9 cellular contexts compared by ENCODE assay signal in genomic region chr5:100479079-100479688, GRCh38. TPM values are rescaled to one million over a fixed set of nuclear protein-coding genes. Genes with fewer than 3 reads are reported as not detected.
DNase-seq lines count a peak whose midpoint lies in the region; ATAC-seq, FAIRE-seq and TF ChIP-seq lines count a peak whose summit lies in the region.
"Had no signal": no experiment of that assay in that cellular context is flagged by ENCODE, and none has a peak within 500 bp of the region (broad histone marks: within the 10 kb centered on the region; RNA-seq: fewer than 3 reads in every experiment).

No MANE protein-coding gene starts in this region.

- no peak for FAIRE-seq in endothelial cell of umbilical vein (lab: Jason Lieb, UNC)

- dilution Hi-C loops in endothelial cell of umbilical vein (cut with MboI; ENCODE audit: extremely low pct_ligation_motif_present, low sequenced_read_pairs): no loop called here

- no peak overlapping the region for H3K27ac ChIP-seq in endothelial cell of umbilical vein (ENCODE audit: insufficient read depth, low read depth, low read length)
- H3K27ac ChIP-seq: SJSA1 had no signal

- no peaks in the 10 kb centered on the region for H3K9me3 ChIP-seq in endothelial cell of umbilical vein (replicated peaks; ENCODE audit: control insufficient read depth, insufficient read depth, low read length)
- H3K9me3 ChIP-seq: SJSA1 had no signal

- H3K4me1 ChIP-seq in endothelial cell of umbilical vein (ENCODE audit: control insufficient read depth, extremely low read depth, insufficient read depth, low read length): no peaks in the 10 kb centered on the region
- H3K4me1 ChIP-seq: SJSA1 had no signal

- H3K27me3 ChIP-seq in endothelial cell of umbilical vein (ENCODE audit: control insufficient read depth in 2 of 2, insufficient read depth in 2 of 2, low read length in 2 of 2): no peaks in the 10 kb centered on the region
- H3K27me3 ChIP-seq: SJSA1 had no signal

- intact Hi-C loops in endothelial cell of umbilical vein (cut with micrococcal nuclease): loop anchor here (1.0 to 2.0 kb wide), 4 partner anchors 422 to 1200 kb away; no protein-coding TSS in a partner anchor

- no peak overlapping the region for H3K9ac ChIP-seq in endothelial cell of umbilical vein (replicated peaks; ENCODE audit: extremely low read depth, insufficient read depth, low read length)

- no peak for TF ChIP-seq POLR2A in endothelial cell of umbilical vein (IDR thresholded peaks at IDR 0.05; ENCODE audit: low read depth, low read length)

- DNase-seq in NCI-H345 (lab: John Stamatoyannopoulos, UW) (peak; percentile 70), endothelial cell of umbilical vein (ENCODE audit: low read depth, low spot score) (peak; percentile 24), retinal pigment epithelial cell (ENCODE audit: low read depth) (no peak), omental fat pad (ENCODE audit: low spot score) (no peak), NCI-H226 (no peak)

- no peak overlapping the region for H2AFZ ChIP-seq in endothelial cell of umbilical vein (ENCODE audit: low read depth, low read length)

- H3K4me3 ChIP-seq in endothelial cell of umbilical vein (replicated peaks in 1 of 3; ENCODE audit: insufficient read depth in 1 of 3, low read depth in 1 of 3, low read length in 3 of 3) (no peak overlapping the region), retinal pigment epithelial cell (ENCODE audit: low read length) (no peak overlapping the region)
- H3K4me3 ChIP-seq: SJSA1 had no signal

- H3K4me2 ChIP-seq in endothelial cell of umbilical vein (ENCODE audit: insufficient read depth, low read length): no peak overlapping the region

- no peaks in the 10 kb centered on the region for H3K79me2 ChIP-seq in endothelial cell of umbilical vein (ENCODE audit: control insufficient read depth, insufficient read depth, low read length)

- BruUV-seq in endothelial cell of umbilical vein (replicated peaks; lab: Mats Ljungman, UMichigan): no TSS peak

- no peaks in the 10 kb centered on the region for H3K36me3 ChIP-seq in endothelial cell of umbilical vein (ENCODE audit: control insufficient read depth in 2 of 2, extremely low read depth in 1 of 2, insufficient read depth in 2 of 2, low read length in 2 of 2)
- H3K36me3 ChIP-seq: SJSA1 had no signal

- ATAC-seq in HG02623 (IDR thresholded peaks at IDR 0.05; ENCODE audit: unreplicated experiment): peak; percentile 80
- ATAC-seq in omental fat pad (ENCODE audit: low FRiP score): no peak
- ATAC-seq in GM21737 (IDR thresholded peaks at IDR 0.05; ENCODE audit: unreplicated experiment): no peak

- POLR2A ChIA-PET in endothelial cell of umbilical vein (lab: Charles Lee): no interaction called here

- no peaks in the 10 kb centered on the region for H4K20me1 ChIP-seq in endothelial cell of umbilical vein (replicated peaks; ENCODE audit: control insufficient read depth, extremely low read depth, insufficient read depth, low read length)

- H3K9me1 ChIP-seq in endothelial cell of umbilical vein (replicated peaks; ENCODE audit: control insufficient read depth, extremely low read depth, insufficient read depth, low read length): no peaks in the 10 kb centered on the region

- CTCF ChIA-PET in endothelial cell of umbilical vein (lab: Charles Lee): no interaction called here

- TF ChIP-seq CTCF in GM12872 (IDR thresholded peaks at IDR 0.05; ENCODE audit: insufficient read depth, low read depth, low read length) (peak; percentile 65), endothelial cell of umbilical vein (IDR thresholded peaks at IDR 0.05; ENCODE audit: extremely low read depth in 1 of 2, insufficient read depth in 1 of 2, low read depth in 1 of 2, low read length in 2 of 2) (peak; percentile 20 to 25), retinal pigment epithelial cell (conservative IDR thresholded peaks at IDR 0.05; ENCODE audit: low read depth, low read length) (peak; percentile 52), omental fat pad (IDR thresholded peaks at IDR 0.05) (no peak)

TF ChIP-seq in endothelial cell of umbilical vein, 7 proteins besides CTCF, POLR2A, EP300 and RAD21:
- TF ChIP-seq GATA2 (IDR thresholded peaks at IDR 0.05; ENCODE audit: insufficient read depth, insufficient read length, low read depth, low read length): no peak
- no peak for TF ChIP-seq POLR2AphosphoS5 (IDR thresholded peaks at IDR 0.05; ENCODE audit: insufficient read depth, low read depth, low read length)
- no peak for TF ChIP-seq MAX (IDR thresholded peaks at IDR 0.05; ENCODE audit: insufficient read depth, insufficient read length)
- no peak for TF ChIP-seq MYC (IDR thresholded peaks at IDR 0.05; ENCODE audit: low read depth, low read length)
- TF ChIP-seq JUN (IDR thresholded peaks at IDR 0.05; ENCODE audit: borderline replicate concordance, insufficient read depth, insufficient read length, low read depth): no peak
- TF ChIP-seq FOS (IDR thresholded peaks at IDR 0.05; ENCODE audit: borderline replicate concordance, insufficient read depth, low read length): no peak
- TF ChIP-seq EZH2 (IDR thresholded peaks at IDR 0.05; ENCODE audit: borderline replicate concordance, low read depth, low read length, severe bottlenecking): no peak

RNA-seq across cellular contexts. Expression of gene FAM174A, which starts 56.0 kb away (rescaled TPM):
- total RNA-seq in endothelial cell of umbilical vein (11.8 and 14.7 TPM in 2 replicates), omental fat pad (10 to 100 TPM; 15.3 to 25.9 (median 21.7) TPM)
- 15.2 and 22.9 TPM in 2 replicates for polyA plus RNA-seq in endothelial cell of umbilical vein
- 8.3 and 10.9 TPM in 2 replicates for polyA plus RNA-seq in endothelial cell of umbilical vein (2011; cell fraction: cytosol; rRNA removed)
- 4.2 and 5.5 TPM in 2 replicates for polyA plus RNA-seq in endothelial cell of umbilical vein (2011; cell fraction: nucleus; rRNA removed)
- polyA plus RNA-seq in endothelial cell of umbilical vein (2012): 8.5 and 9.5 TPM in 2 replicates
- 7.2 and 9.3 TPM in 2 replicates for polyA minus RNA-seq in endothelial cell of umbilical vein
- polyA minus RNA-seq in endothelial cell of umbilical vein (2011; cell fraction: cytosol; rRNA and poly(A)+ RNA removed): 9.3 TPM
- 8.8 and 15.9 TPM in 2 replicates for polyA minus RNA-seq in endothelial cell of umbilical vein (2011; cell fraction: nucleus; rRNA and poly(A)+ RNA removed)

Comparison
In these comparisons a context has a peak if more than half of its experiments do, and no peak if none do; other contexts are left out.
1. CTCF ChIP-seq: peak in GM12872 (single experiment), endothelial cell of umbilical vein (2 of 2) and retinal pigment epithelial cell (single experiment); none in omental fat pad (0 of 3).
2. DNase-seq: peak in NCI-H345 (single experiment) and endothelial cell of umbilical vein (single experiment); none in retinal pigment epithelial cell (single experiment), omental fat pad (single experiment) and NCI-H226 (single experiment).